ENCODE assay signal across 35 cellular contexts in the genomic region with DNA sequence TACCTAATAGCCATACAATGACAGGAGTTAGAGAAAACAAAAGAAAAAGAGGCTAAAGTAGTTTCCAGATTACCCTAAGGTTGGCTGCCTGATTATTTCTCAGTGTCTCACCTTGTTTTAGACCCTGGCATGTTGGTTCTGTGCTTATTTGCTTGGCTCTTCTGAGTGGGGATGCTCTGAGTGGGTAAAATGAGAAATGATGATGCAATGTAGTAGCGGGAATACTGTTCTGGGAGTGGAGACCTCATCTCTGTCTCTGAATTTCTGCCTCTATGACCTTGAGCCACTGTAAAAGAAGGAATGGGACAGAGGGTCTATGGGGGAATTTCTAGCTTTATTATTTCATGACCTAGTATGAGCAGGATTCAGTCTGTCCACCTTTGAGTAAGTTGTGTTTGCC.
DNase-seq lines count a peak whose midpoint lies in the region; ATAC-seq, FAIRE-seq and TF ChIP-seq lines count a peak whose summit lies in the region.
"Had no signal": no experiment of that assay in that cellular context is flagged by ENCODE, and none has a peak within 500 bp of the region (broad histone marks: within the 10 kb centered on the region; RNA-seq: fewer than 3 reads in every experiment).

No MANE protein-coding gene starts in this region.

- no peak overlapping the region for H2AK5ac ChIP-seq in IMR-90 (ENCODE audit: low read depth, low read length)

- H3K9me3 ChIP-seq in HepG2 (ENCODE audit: low read length): peaks cover 87% of the 10 kb centered on the region
- H3K9me3 ChIP-seq in right lobe of liver: no peaks in the 10 kb centered on the region
- peaks cover 11% of the 10 kb centered on the region for H3K9me3 ChIP-seq in IMR-90 (ENCODE audit: control insufficient read depth, insufficient read depth, low read length)
- no peaks in the 10 kb centered on the region for H3K9me3 ChIP-seq in heart left ventricle
- H3K9me3 ChIP-seq: BE2C; BLaER1; BLaER1 treated with 17β-estradiol and CSF1 and Interleukin-3, amounts not matched to agents 10 nM and 100 nM; Caco-2 had no signal

- TF ChIP-seq RAD21 in HepG2 (CRISPR knock-in tag; IDR thresholded peaks at IDR 0.05) (no peak), IMR-90 (IDR thresholded peaks at IDR 0.05; ENCODE audit: low read length) (no peak)

- H3K27ac ChIP-seq in HepG2 (ENCODE audit: extremely low read length, insufficient read depth, low read length) (no peak overlapping the region), right lobe of liver (no peak overlapping the region), GM23338 (ENCODE audit: low read depth) (no peak overlapping the region), IMR-90 (ENCODE audit: insufficient read depth, low read length) (no peak overlapping the region), heart left ventricle (no peak overlapping the region)
- H3K27ac ChIP-seq: 22Rv1; A549; BLaER1; BLaER1 treated with 17β-estradiol and CSF1 and Interleukin-3, amounts not matched to agents 10 nM and 100 nM; C4-2B had no signal

- no peak overlapping the region for H2BK15ac ChIP-seq in IMR-90 (ENCODE audit: low read depth, low read length)

- H2AFZ ChIP-seq in HepG2 (ENCODE audit: low read length): no peak overlapping the region
- peak overlapping the region; percentile 43; the same call in 1 of the 2 replicates for H2AFZ ChIP-seq in GM23338
- no peak overlapping the region for H2AFZ ChIP-seq in IMR-90 (replicated peaks; ENCODE audit: low read length, poor library complexity)

- H3K9ac ChIP-seq in HepG2 (ENCODE audit: insufficient read depth, low read depth, low read length) (no peak overlapping the region), IMR-90 (ENCODE audit: low read depth, low read length) (no peak overlapping the region)
- H3K9ac ChIP-seq: BLaER1; BLaER1 treated with 17β-estradiol and CSF1 and Interleukin-3, amounts not matched to agents 10 nM and 100 nM had no signal

- H2AK9ac ChIP-seq in IMR-90 (replicated peaks; ENCODE audit: low read depth, low read length, poor library complexity): no peak overlapping the region

- H3F3A ChIP-seq in GM23338 (replicated peaks; ENCODE audit: low read depth): no peaks in the 10 kb centered on the region

- no peak overlapping the region for H3K4ac ChIP-seq in IMR-90 (ENCODE audit: low read depth, low read length)

- no peak overlapping the region for H4K91ac ChIP-seq in IMR-90 (ENCODE audit: insufficient read depth, low read depth, low read length)

- H3K9me3 Mint-ChIP-seq in GM23338: no peaks in the 10 kb centered on the region
- H3K9me3 Mint-ChIP-seq: CD8-positive, alpha-beta T cell had no signal

- no peaks in the 10 kb centered on the region for H3K36me3 Mint-ChIP-seq in GM23338 (ENCODE audit: low read depth)
- H3K36me3 Mint-ChIP-seq: CD14-positive monocyte; CD4-positive, alpha-beta memory T cell; CD4-positive, CD25-positive, alpha-beta regulatory T cell; CD8-positive, alpha-beta memory T cell; CD8-positive, alpha-beta T cell had no signal

- H2BK120ac ChIP-seq in IMR-90 (ENCODE audit: low read depth, low read length): no peak overlapping the region

- TF ChIP-seq CTCF in HepG2 (CRISPR knock-in tag; IDR thresholded peaks at IDR 0.05): no peak
- no peak for TF ChIP-seq CTCF in right lobe of liver (IDR thresholded peaks at IDR 0.05)
- TF ChIP-seq CTCF in GM23338 (conservative IDR thresholded peaks at IDR 0.05; ENCODE audit: low read depth in 2 of 2): no peak
- no peak for TF ChIP-seq CTCF in IMR-90 (conservative IDR thresholded peaks at IDR 0.05; ENCODE audit: low read depth, low read length)
- TF ChIP-seq CTCF in heart left ventricle (IDR thresholded peaks at IDR 0.05): no peak

- intact Hi-C loops in HepG2 (cut with micrococcal nuclease; ENCODE audit: unreplicated experiment): no loop called here
- intact Hi-C loops in right lobe of liver (cut with DNase I): no loop called here
- intact Hi-C loops in IMR-90 (cut with micrococcal nuclease): no loop called here
- intact Hi-C loops in heart left ventricle (cut with DNase I): no loop called here

- H3K27me3 ChIP-seq in HepG2 (ENCODE audit: control insufficient read depth in 1 of 2, insufficient read depth in 2 of 2, low read length in 2 of 2): no peaks in the 10 kb centered on the region
- no peaks in the 10 kb centered on the region for H3K27me3 ChIP-seq in right lobe of liver
- no peaks in the 10 kb centered on the region for H3K27me3 ChIP-seq in GM23338 (ENCODE audit: insufficient read depth)
- H3K27me3 ChIP-seq in IMR-90 (ENCODE audit: control insufficient read depth, insufficient read depth, low read length): no peaks in the 10 kb centered on the region
- no peaks in the 10 kb centered on the region for H3K27me3 ChIP-seq in heart left ventricle
- H3K27me3 ChIP-seq: BE2C; BLaER1; BLaER1 treated with 17β-estradiol and CSF1 and Interleukin-3, amounts not matched to agents 10 nM and 100 nM had no signal

- H2BK20ac ChIP-seq in IMR-90 (ENCODE audit: low read depth, low read length): no peak overlapping the region

- in situ Hi-C loops in HepG2 (cut with HindIII; ENCODE audit: extremely low pct_ligation_motif_present, low pct_unique_long_range_greater_than_20kb): no loop called here
- in situ Hi-C loops in IMR-90 (cut with MboI; ENCODE audit: low sequenced_read_pairs): no loop called here

- CTCF ChIA-PET in HepG2 (lab: Yijun Ruan, JAX; ENCODE audit: low intra/inter-chr PET ratio, low total read pairs) (no interaction called here), IMR-90 (lab: Yijun Ruan, JAX) (no interaction called here)

- H2BK5ac ChIP-seq in IMR-90 (ENCODE audit: low read depth, low read length, poor library complexity, severe bottlenecking): no peak overlapping the region

- H3K4me1 ChIP-seq in HepG2 (ENCODE audit: insufficient read depth, low read length) (no peaks in the 10 kb centered on the region), right lobe of liver (peaks cover 0 to 5% (median 0%) of the 10 kb centered on the region in 4 donors), GM23338 (ENCODE audit: insufficient read depth) (0 out of 2 replicates have a peak, but pooled peaks cover 2% of the 10 kb centered on the region), IMR-90 (ENCODE audit: control insufficient read depth, insufficient read depth, low read length) (no peaks in the 10 kb centered on the region), heart left ventricle (no peaks in the 10 kb centered on the region)
- H3K4me1 ChIP-seq: A549; BE2C; BLaER1; BLaER1 treated with 17β-estradiol and CSF1 and Interleukin-3, amounts not matched to agents 10 nM and 100 nM; Caco-2 had no signal

- H3K23ac ChIP-seq in IMR-90 (ENCODE audit: low read depth, low read length): no peak overlapping the region

- FAIRE-seq in HepG2 (lab: Jason Lieb, UNC): no peak
- no peak for FAIRE-seq in GM19239 (lab: Jason Lieb, UNC)
- FAIRE-seq: A204.1, A549, D721Med had no signal

- H3K79me1 ChIP-seq in IMR-90 (ENCODE audit: low read depth in 1 of 2, low read length in 2 of 2): no peaks in the 10 kb centered on the region

- H4K20me1 ChIP-seq in HepG2 (ENCODE audit: insufficient read depth, low read length) (no peaks in the 10 kb centered on the region), GM23338 (replicated peaks; ENCODE audit: insufficient read depth) (no peaks in the 10 kb centered on the region), IMR-90 (ENCODE audit: insufficient read depth, low read length) (no peaks in the 10 kb centered on the region)
- H4K20me1 ChIP-seq: BLaER1; BLaER1 treated with 17β-estradiol and CSF1 and Interleukin-3, amounts not matched to agents 10 nM and 100 nM had no signal

- H3K4me3 Mint-ChIP-seq in GM23338: no peak overlapping the region
- H3K4me3 Mint-ChIP-seq: B cell; CD14-positive monocyte; CD4-positive, alpha-beta memory T cell; CD4-positive, alpha-beta T cell; CD4-positive, CD25-positive, alpha-beta regulatory T cell; CD8-positive, alpha-beta memory T cell; CD8-positive, alpha-beta T cell had no signal

- H3K79me2 ChIP-seq in HepG2 (ENCODE audit: insufficient read depth, low read length) (no peaks in the 10 kb centered on the region), GM23338 (replicated peaks; ENCODE audit: insufficient read depth) (no peaks in the 10 kb centered on the region)

- no peak overlapping the region for H4K8ac ChIP-seq in IMR-90 (ENCODE audit: low read depth in 2 of 2, low read length in 2 of 2)

- H3K14ac ChIP-seq in IMR-90 (replicated peaks; ENCODE audit: low read depth, low read length): no peak overlapping the region

- H3K18ac ChIP-seq in IMR-90 (ENCODE audit: low read depth, low read length): no peak overlapping the region

- dilution Hi-C loops in IMR-90 (cut with HindIII; ENCODE audit: low sequenced_read_pairs, unreplicated experiment): no loop called here

- no peak overlapping the region for H3K4me3 ChIP-seq in HepG2 (replicated peaks in 1 of 3; ENCODE audit: insufficient read depth in 1 of 3, low read depth in 2 of 3, low read length in 3 of 3)
- H3K4me3 ChIP-seq in right lobe of liver: no peak overlapping the region
- no peak overlapping the region for H3K4me3 ChIP-seq in GM23338
- no peak overlapping the region for H3K4me3 ChIP-seq in IMR-90 (ENCODE audit: insufficient read depth, low read depth, low read length)
- H3K4me3 ChIP-seq in heart left ventricle: no peak overlapping the region
- H3K4me3 ChIP-seq: A549; BLaER1; BLaER1 treated with 17β-estradiol and CSF1 and Interleukin-3, amounts not matched to agents 10 nM and 100 nM had no signal

- H3K27ac Mint-ChIP-seq in GM23338: no peak overlapping the region
- H3K27ac Mint-ChIP-seq: B cell; CD14-positive monocyte; CD4-positive, alpha-beta memory T cell; CD4-positive, alpha-beta T cell; CD4-positive, CD25-positive, alpha-beta regulatory T cell; CD8-positive, alpha-beta memory T cell; CD8-positive, alpha-beta T cell had no signal

- TF ChIP-seq EP300 in HepG2 (IDR thresholded peaks at IDR 0.05; ENCODE audit: low read depth in 2 of 2, low read length in 2 of 2) (no peak), HepG2 (CRISPR knock-in tag; IDR thresholded peaks at IDR 0.05; ENCODE audit: borderline replicate concordance) (no peak)

- POLR2A ChIA-PET in HepG2 (lab: Yijun Ruan, JAX) (no interaction called here), IMR-90 (lab: Charles Lee; ENCODE audit: unreplicated experiment) (no interaction called here)

- TF ChIP-seq POLR2A in HepG2 (IDR thresholded peaks at IDR 0.05; ENCODE audit: insufficient read depth in 1 of 2, low read depth in 2 of 2, low read length in 2 of 2) (no peak), right lobe of liver (IDR thresholded peaks at IDR 0.05) (no peak), IMR-90 (IDR thresholded peaks at IDR 0.05; ENCODE audit: low read depth, low read length) (no peak), heart left ventricle (IDR thresholded peaks at IDR 0.05) (no peak)

- WGBS in HepG2 (ENCODE audit: low lambda C conversion rate): 0% methylated on average over 1 of the region's 1 CpG
- WGBS in right lobe of liver (ENCODE audit: insufficient coverage, low coverage, low lambda C conversion rate, missing lambda C conversion rate): 82% methylated on average over 1 of the region's 1 CpG
- whole genome bisulfite sequencing in IMR-90 (ENCODE audit: extremely low coverage in 2 of 2, insufficient read length in 1 of 2), 2 experiments: 40% methylated on average over 1 of the region's 1 CpG; no CpG with 5 or more reads in 1 of the 2 experiments
- 87 to 100% (median 92%) methylated on average over 1 of the region's 1 CpG for WGBS in heart left ventricle, 4 donors

- ATAC-seq in HepG2 (no peak), right lobe of liver (no peak), GM23338 (no peak), IMR-90 (ENCODE audit: low read depth) (no peak), heart left ventricle (no peak)
- ATAC-seq: A549; CD8-positive, alpha-beta T cell had no signal

- no peak overlapping the region for H3K56ac ChIP-seq in IMR-90 (ENCODE audit: extremely low read depth, insufficient read depth, low read length)

- H3K9me2 ChIP-seq in GM23338 (ENCODE audit: insufficient read depth): peaks cover 3% of the 10 kb centered on the region; the same call in 1 of the 2 replicates

- H3K36me3 ChIP-seq in HepG2 (replicated peaks in 1 of 2; ENCODE audit: control insufficient read depth in 1 of 2, insufficient read depth in 2 of 2, low read length in 2 of 2) (no peaks in the 10 kb centered on the region), right lobe of liver (no peaks in the 10 kb centered on the region), GM23338 (ENCODE audit: insufficient read depth) (no peaks in the 10 kb centered on the region), IMR-90 (ENCODE audit: control insufficient read depth, insufficient read depth, low read length) (no peaks in the 10 kb centered on the region), heart left ventricle (no peaks in the 10 kb centered on the region)
- H3K36me3 ChIP-seq: BE2C; BLaER1; BLaER1 treated with 17β-estradiol and CSF1 and Interleukin-3, amounts not matched to agents 10 nM and 100 nM had no signal

- H4K5ac ChIP-seq in IMR-90 (ENCODE audit: low read depth, low read length): no peak overlapping the region

- DNase-seq in HepG2 (ENCODE audit: low spot score) (no peak), right lobe of liver (no peak), GM23338 (ENCODE audit: low spot score) (no peak), IMR-90 (no peak), GM19239 (ENCODE audit: insufficient read length, low spot score) (no peak), heart left ventricle (no peak)
- DNase-seq: 8988T; ACHN; AML-193; BE2C; C1 segment of cervical spinal cord; Caco-2; Calu3; CD4-positive, alpha-beta memory T cell; CD4-positive, alpha-beta T cell; CD4-positive, CD25-positive, alpha-beta regulatory T cell; CD8-positive, alpha-beta memory T cell; CD8-positive, alpha-beta T cell; COR-L47; DMS 273 treated with DMSO at 0.1 percent for 48 hours; DMS153; DMS53; DMS79; DMS79 treated with DMSO at 0.1 percent for 48 hours; DND-41; EL had no signal

- H3K4me2 ChIP-seq in HepG2 (ENCODE audit: low read depth, low read length) (no peak overlapping the region), GM23338 (no peak overlapping the region), IMR-90 (ENCODE audit: low read depth, low read length) (no peak overlapping the region)
- H3K4me2 ChIP-seq: A549; BLaER1; BLaER1 treated with 17β-estradiol and CSF1 and Interleukin-3, amounts not matched to agents 10 nM and 100 nM had no signal

- 0 out of 3 replicates have a peak, but pooled peaks cover 3% of the 10 kb centered on the region for H3K4me1 Mint-ChIP-seq in GM23338
- H3K4me1 Mint-ChIP-seq: B cell; CD14-positive monocyte; CD4-positive, alpha-beta memory T cell; CD4-positive, CD25-positive, alpha-beta regulatory T cell; CD8-positive, alpha-beta memory T cell had no signal

- BruUV-seq in HepG2 (replicated peaks; lab: Mats Ljungman, UMichigan) (no TSS peak), IMR-90 (replicated peaks; lab: Mats Ljungman, UMichigan) (no TSS peak)

- no peaks in the 10 kb centered on the region for H3K9me1 ChIP-seq in IMR-90 (ENCODE audit: insufficient read depth, low read length)

- H3K27me3 Mint-ChIP-seq in GM23338 (ENCODE audit: insufficient read depth, low read depth, poor library complexity): peaks cover 2% of the 10 kb centered on the region
- H3K27me3 Mint-ChIP-seq: B cell; CD4-positive, alpha-beta memory T cell; CD4-positive, alpha-beta T cell; CD4-positive, CD25-positive, alpha-beta regulatory T cell had no signal
